Comparison of ENCODE assay signal across 21 cellular contexts in genomic region chr4:119816473-119816872, GRCh38.
"Had no signal": no experiment of that assay in that cellular context is flagged by ENCODE, and none has a peak within 500 bp of the region (broad histone marks: within the 10 kb centered on the region; RNA-seq: fewer than 3 reads in every experiment).

No MANE protein-coding gene starts in this region.

- ATAC-seq: K562 had no signal

- FAIRE-seq: HTR-8/SVneo, K562 had no signal

- H3K27ac ChIP-seq: HL-60, KMS-11, RWPE1 had no signal

- H3K4me3 ChIP-seq: K562 had no signal

- H3K9me3 ChIP-seq: SK-N-SH had no signal

- DNase-seq: Kasumi-1, MM.1S, NCI-H1092 treated with DMSO at 0.1 percent for 48 hours, NCI-H1436, NCI-H187, NCI-H2029, NCI-H2081 treated with DMSO at 0.1 percent for 48 hours, NCI-H2171, NCI-H226, NCI-H446, NCI-H510A, NCI-H524 treated with DMSO at 0.1 percent for 48 hours, NCI-H774, SHP77, SK-N-SH, SW 1271 had no signal

- H3K9ac ChIP-seq: KMS-11, SK-N-SH had no signal
